ENCODE assay signal across 8 cellular contexts in the genomic region with DNA sequence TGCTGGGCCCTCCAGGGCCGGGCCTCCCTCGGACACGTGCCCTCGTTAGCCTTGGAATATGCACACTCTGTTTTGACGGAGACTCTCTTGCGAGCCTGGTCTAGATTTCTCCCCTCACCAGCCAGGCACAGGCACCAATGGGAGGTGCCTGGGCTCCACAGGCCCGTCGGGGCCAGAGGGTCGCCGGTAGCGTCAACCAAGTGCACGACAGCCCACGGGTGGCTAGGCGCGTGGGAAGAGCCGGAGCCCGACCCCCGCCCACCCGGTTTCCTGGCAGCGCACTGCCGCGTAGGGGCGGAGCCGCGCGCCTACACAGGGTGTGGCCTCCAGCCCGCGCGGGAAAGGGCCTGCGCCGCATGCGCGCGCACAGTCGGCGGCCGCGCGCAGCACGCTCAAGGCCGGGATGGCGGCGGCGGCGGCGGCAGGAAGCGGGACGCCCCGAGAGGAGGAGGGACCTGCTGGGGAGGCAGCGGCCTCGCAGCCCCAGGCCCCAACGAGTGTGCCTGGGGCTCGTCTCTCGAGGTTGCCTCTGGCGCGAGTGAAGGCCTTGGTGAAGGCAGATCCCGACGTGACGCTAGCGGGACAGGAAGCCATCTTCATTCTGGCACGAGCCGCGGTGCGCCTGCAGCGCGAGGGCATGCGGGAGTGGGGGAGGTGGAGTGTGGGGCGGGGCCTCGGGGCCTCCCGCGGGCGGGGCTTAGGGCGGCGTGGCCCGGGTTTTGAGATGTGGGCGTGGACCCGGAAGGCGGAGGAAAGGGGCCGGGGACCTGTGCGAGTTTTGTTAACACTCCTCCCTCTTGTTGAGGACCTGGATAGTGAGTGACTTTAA. TPM values are rescaled to one million over a fixed set of nuclear protein-coding genes. Genes with fewer than 3 reads are reported as not detected.
DNase-seq lines count a peak whose midpoint lies in the region; ATAC-seq and TF ChIP-seq lines count a peak whose summit lies in the region.

POLE4 (plus strand) TSS at position 367 of the 829 bp plus-strand sequence; CDS start at position 404, 37 bp downstream.

- H3K9me3 ChIP-seq in mononuclear cell (ENCODE audit: low read depth, low read length) = no peaks in the 10 kb centered on the region

- H3K4me3 ChIP-seq in epithelial cell of esophagus (ENCODE audit: low read length) (peak within 1 kb of the TSS; percentile 62), mononuclear cell (ENCODE audit: low read length) (peak within 1 kb of the TSS; percentile 56)

- no peaks in the 10 kb centered on the region for H3K27me3 ChIP-seq in mononuclear cell (ENCODE audit: insufficient read depth, low read length)

- DNase-seq in DMS114 treated with DMSO at 0.1 percent for 48 hours (lab: John Stamatoyannopoulos, UW; ENCODE audit: unreplicated experiment) = peak; percentile 80
- DNase-seq in HuH-7.5 (ENCODE audit: low spot score) = peak; percentile 49
- peak; percentile 89 for DNase-seq in OCI-M1 (lab: John Stamatoyannopoulos, UW)
- DNase-seq in activated T-cell treated with anti-CD3 and anti-CD28 coated beads for 24 hours (ENCODE audit: low read depth) = peak; percentile 94
- DNase-seq in epithelial cell of esophagus (ENCODE audit: low read depth) = peak; percentile 86
- peak; percentile 83 to 91 for DNase-seq in stimulated activated CD8-positive, alpha-beta memory T cell treated with anti-CD3 and anti-CD28 coated beads, Interleukin-2, amount 100 ng/mL, for 48 hours (ENCODE audit: low read depth in 2 of 2)

- peaks cover 22% of the 10 kb centered on the region for H3K4me1 ChIP-seq in mononuclear cell (ENCODE audit: insufficient read depth, low read length)

- TF ChIP-seq CTCF in epithelial cell of esophagus (IDR thresholded peaks at IDR 0.05; ENCODE audit: insufficient read depth, low read depth, low read length, missing control alignments) = no peak

- peak; percentile 93 for ATAC-seq in GM21528 (IDR thresholded peaks at IDR 0.05; ENCODE audit: low FRiP score, unreplicated experiment)

RNA-seq across cellular contexts. Expression of gene POLE4, which starts in this region (rescaled TPM):
- total RNA-seq in mononuclear cell = 23.4 TPM

Comparison
In these comparisons a context has a peak if more than half of its experiments do, and no peak if none do; other contexts are left out.
1. Peak in every context shown above with its lines: DNase-seq, ATAC-seq and H3K4me3 ChIP-seq.